30 cellular contexts compared by ENCODE assay signal in the genomic region with DNA sequence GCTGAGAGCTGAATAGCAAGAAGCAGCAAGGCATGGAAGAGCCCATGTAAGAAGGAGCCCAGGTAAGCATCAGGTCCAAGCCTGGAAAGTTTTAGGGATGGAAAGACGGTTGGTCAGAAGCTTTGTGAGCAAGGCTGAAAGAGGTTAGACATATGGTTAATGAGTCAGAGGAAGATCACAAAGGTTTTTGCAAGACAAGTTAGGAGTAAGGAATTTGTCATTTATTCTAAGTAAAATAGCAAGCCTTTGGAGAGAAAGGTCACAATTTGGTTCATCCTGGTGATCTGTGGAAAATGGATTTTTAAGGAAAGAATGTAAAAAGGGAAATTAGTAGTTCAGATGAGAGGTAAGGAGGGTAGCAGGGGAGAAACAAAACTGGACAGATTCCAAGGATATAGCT.
DNase-seq lines count a peak whose midpoint lies in the region; ATAC-seq lines count a peak whose summit lies in the region.
"Had no signal": no experiment of that assay in that cellular context is flagged by ENCODE, and none has a peak within 500 bp of the region (broad histone marks: within the 10 kb centered on the region; RNA-seq: fewer than 3 reads in every experiment).

No MANE protein-coding gene starts in this region.

- no peak overlapping the region for H3K4ac ChIP-seq in mesenchymal stem cell (ENCODE audit: low read depth in 1 of 2, low read length in 2 of 2)

- no peak overlapping the region for H3K4me3 ChIP-seq in mesenchymal stem cell (ENCODE audit: insufficient read depth in 1 of 2, low read depth in 1 of 2, low read length in 2 of 2)
- H3K4me3 ChIP-seq: hepatocyte, pancreas, thoracic aorta, vagina had no signal

- H4K8ac ChIP-seq in mesenchymal stem cell (ENCODE audit: low read length), result peak overlapping the region; percentile 37

- H2BK12ac ChIP-seq in mesenchymal stem cell (ENCODE audit: low read length in 2 of 2), result no peak overlapping the region

- no peak overlapping the region for H3K27ac ChIP-seq in mesenchymal stem cell (ENCODE audit: low read length, poor library complexity, severe bottlenecking)
- H3K27ac ChIP-seq: hepatocyte, HL-60, pancreas, thoracic aorta, vagina, VCaP had no signal

- no peak overlapping the region for H4K91ac ChIP-seq in mesenchymal stem cell (ENCODE audit: low read length)

- H2BK5ac ChIP-seq in mesenchymal stem cell (ENCODE audit: low read depth, low read length, poor library complexity, severe bottlenecking), result no peak overlapping the region

- H3K36me3 ChIP-seq in mesenchymal stem cell (ENCODE audit: control insufficient read depth in 1 of 2, insufficient read depth in 2 of 2, low read depth in 1 of 2, low read length in 2 of 2), result no peaks in the 10 kb centered on the region
- H3K36me3 ChIP-seq: pancreas, thoracic aorta, vagina had no signal

- no peaks in the 10 kb centered on the region for H3K9me3 Mint-ChIP-seq in dendritic cell treated with granulocyte-macrophage colony-stimulating factor and Interleukin-4, amounts not matched to agents 40 ng/mL and 50 ng/mL, for 4 days
- H3K9me3 Mint-ChIP-seq: activated CD4-positive, alpha-beta T cell treated with anti-CD3 and anti-CD28 coated beads, Interleukin-2, amount 10 ng/mL, durations not matched to agents 7 days and 5 days; activated T-helper 1 cell treated with anti-CD3 and anti-CD28 coated beads, Interleukin-12 subunit alpha, Interleukin-12 subunit beta, Interleukin-2, Interleukin-4 antibody, amounts not matched to agents 30 ng/mL and 10 ng/mL and 1 ng/mL, durations not matched to agents 14 hours and 24 hours and 36 hours had no signal

- no peak overlapping the region for H3K23ac ChIP-seq in mesenchymal stem cell (ENCODE audit: low read length in 2 of 2)

- no peak overlapping the region for H2AFZ ChIP-seq in mesenchymal stem cell (ENCODE audit: low read depth, low read length)
- H2AFZ ChIP-seq: hepatocyte had no signal

- no peaks in the 10 kb centered on the region for H3K27me3 ChIP-seq in mesenchymal stem cell (ENCODE audit: control insufficient read depth in 1 of 2, insufficient read depth in 1 of 2, low read length in 2 of 2)
- H3K27me3 ChIP-seq: hepatocyte, pancreas, vagina had no signal

- peak overlapping the region; percentile 14 for H3K27ac Mint-ChIP-seq in dendritic cell treated with granulocyte-macrophage colony-stimulating factor and Interleukin-4, amounts not matched to agents 40 ng/mL and 50 ng/mL, for 4 days
- H3K27ac Mint-ChIP-seq: activated CD4-positive, alpha-beta T cell treated with anti-CD3 and anti-CD28 coated beads, Interleukin-2, amount 10 ng/mL, durations not matched to agents 7 days and 5 days; activated naive CD4-positive, alpha-beta T cell treated with anti-CD3 and anti-CD28 coated beads, Interleukin-2, amount 50 U/mL, for 72 hours; activated T-helper 1 cell treated with anti-CD3 and anti-CD28 coated beads, Interleukin-12 subunit alpha, Interleukin-12 subunit beta, Interleukin-2, Interleukin-4 antibody, amounts not matched to agents 30 ng/mL and 10 ng/mL and 1 ng/mL, durations not matched to agents 14 hours and 24 hours and 36 hours; nephron had no signal

- H2BK15ac ChIP-seq in mesenchymal stem cell (ENCODE audit: low read depth, poor library complexity, severe bottlenecking), result no peak overlapping the region

- H3K4me1 Mint-ChIP-seq in dendritic cell treated with granulocyte-macrophage colony-stimulating factor and Interleukin-4, amounts not matched to agents 40 ng/mL and 50 ng/mL, for 4 days (ENCODE audit: low read depth), result peaks cover 22% of the 10 kb centered on the region
- H3K4me1 Mint-ChIP-seq: activated CD4-positive, alpha-beta T cell treated with anti-CD3 and anti-CD28 coated beads, Interleukin-2, amount 10 ng/mL, durations not matched to agents 7 days and 5 days; nephron had no signal

- WGBS in mesenchymal stem cell, result 77% methylated on average over 1 of the region's 1 CpG

- H3K79me1 ChIP-seq in mesenchymal stem cell (replicated peaks; ENCODE audit: low read length, poor library complexity, severe bottlenecking), result peaks cover 2% of the 10 kb centered on the region

- H2BK120ac ChIP-seq in mesenchymal stem cell (ENCODE audit: low read depth, low read length), result no peak overlapping the region

- intact Hi-C loops in dendritic cell treated with granulocyte-macrophage colony-stimulating factor and Interleukin-4, amounts not matched to agents 40 ng/mL and 50 ng/mL, for 4 days (cut with micrococcal nuclease), result no loop called here

- no peak overlapping the region for H3K4me2 ChIP-seq in mesenchymal stem cell (ENCODE audit: low read length, poor library complexity, severe bottlenecking)
- H3K4me2 ChIP-seq: hepatocyte had no signal

- H3K18ac ChIP-seq in mesenchymal stem cell (ENCODE audit: low read depth in 1 of 2, low read length in 2 of 2), result no peak overlapping the region

- H3K36me3 Mint-ChIP-seq in dendritic cell treated with granulocyte-macrophage colony-stimulating factor and Interleukin-4, amounts not matched to agents 40 ng/mL and 50 ng/mL, for 4 days (ENCODE audit: low read depth), result peaks cover 43% of the 10 kb centered on the region

- DNase-seq in EH (ENCODE audit: low read depth) (peak; percentile 54), M059J (ENCODE audit: low read depth) (peak; percentile 66), mesenchymal stem cell (no peak)
- no peak for DNase-seq in stimulated activated CD4-positive, alpha-beta T cell treated with anti-CD3 and anti-CD28 coated beads, Interleukin-1b, Interleukin-23, amount 100 ng/mL, for 48 hours
- no peak for DNase-seq in activated CD4-positive, CD25-positive, alpha-beta regulatory T cell (lab: John Stamatoyannopoulos, UW)
- DNase-seq: activated CD4-positive, alpha-beta T cell treated with anti-CD3 and anti-CD28 coated beads, Interleukin-2, amount 10 ng/mL, durations not matched to agents 7 days and 5 days; aorta; central memory CD4-positive, alpha-beta T cell; DMS 273 treated with DMSO at 0.1 percent for 48 hours; foreskin melanocyte; H7; left ventricle myocardium superior; NCI-H1105 treated with DMSO at 0.1 percent for 48 hours; NCI-H2029 treated with DMSO at 0.1 percent for 48 hours; NCI-H2227 treated with DMSO at 0.1 percent for 48 hours; pancreas; right cardiac atrium; stimulated activated CD4-positive, alpha-beta T cell treated with anti-CD3 and anti-CD28 coated beads, Interleukin-12 subunit alpha, Interleukin-12 subunit beta, amount 100 ng/mL, for 4 hours; stimulated activated naive CD8-positive, alpha-beta T cell treated with anti-CD3 and anti-CD28 coated beads, Interleukin-15, Interleukin-2, amounts not matched to agents 100 U/mL and 50 U/mL, for 24 hours had no signal

- H3K14ac ChIP-seq in mesenchymal stem cell (ENCODE audit: low read length in 2 of 2), result no peak overlapping the region

- ATAC-seq in GM19467 (IDR thresholded peaks at IDR 0.05; ENCODE audit: unreplicated experiment) (no peak), GM18858 (IDR thresholded peaks at IDR 0.05; ENCODE audit: unreplicated experiment) (no peak)
- ATAC-seq: left ventricle myocardium superior; pancreas; right cardiac atrium; stimulated activated naive CD8-positive, alpha-beta T cell treated with anti-CD3 and anti-CD28 coated beads, Interleukin-15, Interleukin-2, amounts not matched to agents 100 U/mL and 50 U/mL, for 24 hours had no signal

- H3K27me3 Mint-ChIP-seq in dendritic cell treated with granulocyte-macrophage colony-stimulating factor and Interleukin-4, amounts not matched to agents 40 ng/mL and 50 ng/mL, for 4 days, result no peaks in the 10 kb centered on the region
- H3K27me3 Mint-ChIP-seq: activated CD4-positive, alpha-beta T cell treated with anti-CD3 and anti-CD28 coated beads, Interleukin-2, amount 10 ng/mL, durations not matched to agents 7 days and 5 days had no signal

- H3K9me3 ChIP-seq in mesenchymal stem cell (ENCODE audit: control insufficient read depth, low read length), result no peaks in the 10 kb centered on the region
- H3K9me3 ChIP-seq: pancreas, thoracic aorta, vagina had no signal

- no peak overlapping the region for H3K9ac ChIP-seq in mesenchymal stem cell (ENCODE audit: low read length)

- H2AK5ac ChIP-seq in mesenchymal stem cell (ENCODE audit: low read length, severe bottlenecking), result no peak overlapping the region

- no peaks in the 10 kb centered on the region for H3K4me1 ChIP-seq in mesenchymal stem cell (ENCODE audit: control insufficient read depth, insufficient read depth, low read depth, low read length)
- H3K4me1 ChIP-seq: pancreas, vagina had no signal

- no peak overlapping the region for H3K4me3 Mint-ChIP-seq in dendritic cell treated with granulocyte-macrophage colony-stimulating factor and Interleukin-4, amounts not matched to agents 40 ng/mL and 50 ng/mL, for 4 days
- H3K4me3 Mint-ChIP-seq: activated CD4-positive, alpha-beta T cell treated with anti-CD3 and anti-CD28 coated beads, Interleukin-2, amount 10 ng/mL, durations not matched to agents 7 days and 5 days; activated T-helper 1 cell treated with anti-CD3 and anti-CD28 coated beads, Interleukin-12 subunit alpha, Interleukin-12 subunit beta, Interleukin-2, Interleukin-4 antibody, amounts not matched to agents 30 ng/mL and 10 ng/mL and 1 ng/mL, durations not matched to agents 14 hours and 24 hours and 36 hours; nephron had no signal

Comparison
In these comparisons a context has a peak if more than half of its experiments do, and no peak if none do; other contexts are left out.
1. DNase-seq: peak in EH (single experiment) and M059J (single experiment); none in mesenchymal stem cell (single experiment), stimulated activated CD4-positive, alpha-beta T cell treated with anti-CD3 and anti-CD28 coated beads, Interleukin-1b, Interleukin-23, amount 100 ng/mL, for 48 hours (single experiment) and activated CD4-positive, CD25-positive, alpha-beta regulatory T cell (0 of 4).